1 cellular context compared by ENCODE assay signal in genomic region chr15:66701422-66702034, GRCh38.
TF ChIP-seq lines count a peak whose summit lies in the region.

No MANE protein-coding gene starts in this region.

TF ChIP-seq in K562, 482 proteins besides CTCF, POLR2A, EP300 and RAD21 (continued from another document and continues in another):
- peak; percentile 41; the same call in 1 of the 2 replicates for TF ChIP-seq KDM2B (CRISPR knock-in tag; IDR thresholded peaks at IDR 0.05)
- peak; percentile 81 for TF ChIP-seq HNRNPLL (IDR thresholded peaks at IDR 0.05; ENCODE audit: low read depth, low read length, poor library complexity, severe bottlenecking)
- no peak for TF ChIP-seq RFX1 (IDR thresholded peaks at IDR 0.05)
- TF ChIP-seq ZBTB5 (IDR thresholded peaks at IDR 0.05), result no peak
- TF ChIP-seq RBFOX2 (IDR thresholded peaks at IDR 0.05; ENCODE audit: low read depth, low read length), result peak; percentile 40; the same call in 1 of the 2 replicates
- TF ChIP-seq E2F5 (CRISPR knock-in tag; IDR thresholded peaks at IDR 0.05), result 0 out of 2 replicates have a peak, but pooled peaks have one; percentile 44
- TF ChIP-seq ZNF77 (CRISPR knock-in tag; IDR thresholded peaks at IDR 0.05), result no peak
- peak; percentile 67 for TF ChIP-seq SAP30 (IDR thresholded peaks at IDR 0.05; ENCODE audit: borderline replicate concordance, insufficient read depth, low read depth, low read length, poor library complexity, severe bottlenecking)
- no peak for TF ChIP-seq BMI1 (IDR thresholded peaks at IDR 0.05; ENCODE audit: low read length)
- TF ChIP-seq ZFPM2 (CRISPR knock-in tag; IDR thresholded peaks at IDR 0.05), result no peak
- peak; percentile 27; the same call in 1 of the 2 replicates for TF ChIP-seq ZFX (CRISPR knock-in tag; IDR thresholded peaks at IDR 0.05)
- TF ChIP-seq NBN (IDR thresholded peaks at IDR 0.05; ENCODE audit: low read depth), result 0 out of 2 replicates have a peak, but pooled peaks have one; percentile 13
- TF ChIP-seq TAF15 (IDR thresholded peaks at IDR 0.05; ENCODE audit: low read depth, low read length), result no peak
- peak; percentile 74 for TF ChIP-seq RBBP5 (IDR thresholded peaks at IDR 0.05; ENCODE audit: borderline replicate concordance, insufficient read depth, low read length, poor library complexity, severe bottlenecking)
- TF ChIP-seq OTX1 (CRISPR knock-in tag; IDR thresholded peaks at IDR 0.05), result no peak
- TF ChIP-seq ZBTB40 (IDR thresholded peaks at IDR 0.05), result no peak
- 0 out of 2 replicates have a peak, but pooled peaks have one; percentile 31 for TF ChIP-seq ZBTB40 (CRISPR knock-in tag; IDR thresholded peaks at IDR 0.05)
- TF ChIP-seq ZBTB7A (IDR thresholded peaks at IDR 0.05; ENCODE audit: borderline replicate concordance, control insufficient read depth, low read depth, low read length), result 0 out of 2 replicates have a peak, but pooled peaks have one; percentile 3
- TF ChIP-seq POLR2G (IDR thresholded peaks at IDR 0.05; ENCODE audit: low read depth, low read length), result peak; percentile 71
- TF ChIP-seq KDM4B (IDR thresholded peaks at IDR 0.05; ENCODE audit: borderline replicate concordance in 2 of 2, low read depth in 1 of 2), result 0 out of 4 replicates have a peak, but pooled peaks of 1 of the 2 experiments have one; percentile 53
- peak; percentile 31; the same call in 1 of the 2 replicates for TF ChIP-seq ETS1 (conservative IDR thresholded peaks at IDR 0.05; ENCODE audit: control insufficient read depth, low read depth, low read length)
- 0 out of 2 replicates have a peak, but pooled peaks have one; percentile 35 for TF ChIP-seq SP1 (CRISPR knock-in tag; IDR thresholded peaks at IDR 0.05)
- no peak for TF ChIP-seq C11orf30 (IDR thresholded peaks at IDR 0.05; ENCODE audit: low read depth)
- TF ChIP-seq DIDO1 (tag; IDR thresholded peaks at IDR 0.05; ENCODE audit: low read depth), result no peak
- 0 out of 2 replicates have a peak, but pooled peaks have one; percentile 21 for TF ChIP-seq REST (CRISPR knock-in tag; IDR thresholded peaks at IDR 0.05; ENCODE audit: low read depth)
- peak in 1 of 3 experiments; percentile 2 for TF ChIP-seq YY1 (IDR thresholded peaks at IDR 0.05; ENCODE audit: borderline replicate concordance in 1 of 3, control insufficient read depth in 1 of 3, extremely low read depth in 1 of 3, insufficient read depth in 3 of 3, insufficient read length in 1 of 3, insufficient replicate concordance in 2 of 3, low read depth in 1 of 3, low read length in 2 of 3)
- TF ChIP-seq SMARCB1 (IDR thresholded peaks at IDR 0.05; ENCODE audit: insufficient read length, low read depth), result no peak
- no peak for TF ChIP-seq ETV1 (tag; conservative IDR thresholded peaks at IDR 0.05; ENCODE audit: low read depth)
- peak; percentile 51 for TF ChIP-seq KDM5B (IDR thresholded peaks at IDR 0.05; ENCODE audit: insufficient replicate concordance, low read depth, low read length)
- no peak for TF ChIP-seq ELF1 (tag; IDR thresholded peaks at IDR 0.05)
- TF ChIP-seq ATF7 (IDR thresholded peaks at IDR 0.05), result 0 out of 2 replicates have a peak, but pooled peaks have one; percentile 2
- TF ChIP-seq ZEB2 (IDR thresholded peaks at IDR 0.05), result no peak
- TF ChIP-seq ERF (CRISPR knock-in tag; IDR thresholded peaks at IDR 0.05), result no peak
- no peak for TF ChIP-seq NFYB (IDR thresholded peaks at IDR 0.05; ENCODE audit: extremely low read depth, insufficient read length)
- TF ChIP-seq ILF3 (IDR thresholded peaks at IDR 0.05; ENCODE audit: borderline replicate concordance), result no peak
- TF ChIP-seq MNT (conservative IDR thresholded peaks at IDR 0.05), result peak in 1 of 2 experiments; percentile 60; a peak in 2 of 4 replicates
- TF ChIP-seq PHF8 (IDR thresholded peaks at IDR 0.05; ENCODE audit: borderline replicate concordance, low read length), result peak; percentile 33; the same call in 1 of the 2 replicates
- 0 out of 2 replicates have a peak, but pooled peaks have one; percentile 21 for TF ChIP-seq SAFB (IDR thresholded peaks at IDR 0.05; ENCODE audit: borderline replicate concordance, low read depth, low read length)
- no peak for TF ChIP-seq PCBP2 (IDR thresholded peaks at IDR 0.05; ENCODE audit: low read depth, low read length, poor library complexity, severe bottlenecking)
- no peak; the same call in 1 of the 2 replicates for TF ChIP-seq FOXK1 (CRISPR knock-in tag; IDR thresholded peaks at IDR 0.05; ENCODE audit: borderline replicate concordance)
- TF ChIP-seq HMGN3 (IDR thresholded peaks at IDR 0.05; ENCODE audit: borderline replicate concordance, extremely low read depth, insufficient read length, low read depth, low read length), result peak; percentile 21
- 0 out of 2 replicates have a peak, but pooled peaks have one; percentile 2 for TF ChIP-seq EGR1 (conservative IDR thresholded peaks at IDR 0.05)
- TF ChIP-seq NFE2L1 (tag; IDR thresholded peaks at IDR 0.05; ENCODE audit: borderline replicate concordance, low read depth), result no peak
